20 cellular contexts compared by ENCODE assay signal in genomic region chr7:95560674-95561073, GRCh38. TPM values are rescaled to one million over a fixed set of nuclear protein-coding genes. Genes with fewer than 3 reads are reported as not detected.
"Had no signal": no experiment of that assay in that cellular context is flagged by ENCODE, and none has a peak within 500 bp of the region (broad histone marks: within the 10 kb centered on the region; RNA-seq: fewer than 3 reads in every experiment).

No MANE protein-coding gene starts in this region.

- H3K4me1 ChIP-seq: esophagus squamous epithelium, psoas muscle, upper lobe of left lung had no signal

- H3K27ac ChIP-seq: esophagus squamous epithelium, psoas muscle, thoracic aorta, upper lobe of left lung had no signal

- H3K9me3 ChIP-seq: esophagus squamous epithelium, mucosa of descending colon, psoas muscle, thoracic aorta, tibial nerve, upper lobe of left lung had no signal

- DNase-seq: cerebellar nuclear complex; cortex of kidney; effector memory CD8-positive, alpha-beta T cell; erythroblast; esophagus squamous epithelium; foreskin melanocyte; mesenchymal stem cell; mucosa of descending colon; naive B cell; posterior cingulate gyrus; psoas muscle; right cardiac atrium; stimulated activated CD4-positive, alpha-beta T cell treated with anti-CD3 and anti-CD28 coated beads, Interleukin-15, amount 100 ng/mL, for 24 hours; stimulated activated CD4-positive, alpha-beta T cell treated with anti-CD3 and anti-CD28 coated beads, Interleukin-2, amount 100 ng/mL, for 48 hours; stimulated activated naive B cell treated with anti-CD40 and anti-IgM and Interleukin-4, amounts not matched to agents 10 μg/mL and 1 μg/mL and 100 μg/mL, for 72 hours; upper lobe of left lung had no signal

- ATAC-seq: effector memory CD8-positive, alpha-beta T cell; mucosa of descending colon; natural killer cell treated with Interleukin-12 subunit alpha and Interleukin-12 subunit beta and Interleukin-15 and Interleukin-18, amount 100 ng/mL, for 72 hours; psoas muscle; right cardiac atrium; stimulated activated naive B cell treated with anti-CD40 and anti-IgM and Interleukin-4, amounts not matched to agents 10 μg/mL and 1 μg/mL and 100 μg/mL, for 72 hours had no signal

- H3K4me3 ChIP-seq: esophagus squamous epithelium, mucosa of descending colon, psoas muscle, thoracic aorta, tibial nerve, upper lobe of left lung had no signal

- H3K27me3 ChIP-seq: esophagus squamous epithelium, tibial nerve, upper lobe of left lung had no signal

- H3K36me3 ChIP-seq: esophagus squamous epithelium, thoracic aorta, tibial nerve, upper lobe of left lung had no signal

RNA-seq across cellular contexts. Expression of gene PDK4, which starts 35.6 kb away (rescaled TPM):
- polyA plus RNA-seq: keratinocyte had no signal
